Comparison of ENCODE assay signal across 18 cellular contexts in genomic region chr10:130723704-130724103, GRCh38.
"Had no signal": no experiment of that assay in that cellular context is flagged by ENCODE, and none has a peak within 500 bp of the region (broad histone marks: within the 10 kb centered on the region; RNA-seq: fewer than 3 reads in every experiment).

No MANE protein-coding gene starts in this region.

- H3K4me1 ChIP-seq: esophagus muscularis mucosa, foreskin keratinocyte, gastroesophageal sphincter, heart left ventricle, left ventricle myocardium inferior, lower lobe of right lung had no signal

- H3K36me3 ChIP-seq: esophagus muscularis mucosa, gastroesophageal sphincter, heart left ventricle, left ventricle myocardium inferior, lower lobe of right lung had no signal

- ATAC-seq: foreskin keratinocyte, gastroesophageal sphincter, heart left ventricle, left colon, left lobe of liver had no signal

- H3K4me3 ChIP-seq: coronary artery, dorsolateral prefrontal cortex, esophagus muscularis mucosa, gastroesophageal sphincter, heart left ventricle, left ventricle myocardium inferior, lower lobe of right lung had no signal

- H3K9me3 ChIP-seq: esophagus muscularis mucosa, gastroesophageal sphincter, heart left ventricle, left ventricle myocardium inferior, lower lobe of right lung had no signal

- DNase-seq: cerebellar nuclear complex; dermis blood vessel endothelial cell; effector CD4-positive, alpha-beta T cell; effector memory CD4-positive, alpha-beta T cell; foreskin keratinocyte; hippocampal formation; kidney glomerular epithelial cell; left colon; left ventricle myocardium inferior; lower lobe of right lung; mesenchymal stem cell; midbrain had no signal

- H3K27ac ChIP-seq: coronary artery, dorsolateral prefrontal cortex, esophagus muscularis mucosa, foreskin keratinocyte, gastroesophageal sphincter, heart left ventricle, left ventricle myocardium inferior, lower lobe of right lung had no signal

- H3K27me3 ChIP-seq: foreskin keratinocyte had no signal
